ENCODE assay signal across 8 cellular contexts in genomic region chr12:120229583-120230325, GRCh38. TPM values are rescaled to one million over a fixed set of nuclear protein-coding genes. Genes with fewer than 3 reads are reported as not detected.
DNase-seq lines count a peak whose midpoint lies in the region; FAIRE-seq and TF ChIP-seq lines count a peak whose summit lies in the region.

No MANE protein-coding gene starts in this region.

- H3K9ac ChIP-seq in keratinocyte (ENCODE audit: control insufficient read depth, extremely low read depth, insufficient read depth, low read length) = peak overlapping the region; percentile 81

- peaks cover 12% of the 10 kb centered on the region for H4K20me1 ChIP-seq in keratinocyte (ENCODE audit: control insufficient read depth, extremely low read depth, insufficient read depth, low read length)

- H3K36me3 Mint-ChIP-seq in T-helper 1 cell treated with Interleukin-12 subunit alpha and Interleukin-12 subunit beta and Interleukin-4 antibody, amounts not matched to agents 30 μg/mL and 1 μg/mL, for 36 hours (ENCODE audit: low read depth) = peaks cover 13% of the 10 kb centered on the region

- peak overlapping the region; percentile 93 for H3K27ac Mint-ChIP-seq in T-helper 1 cell treated with Interleukin-12 subunit alpha and Interleukin-12 subunit beta and Interleukin-4 antibody, amounts not matched to agents 30 μg/mL and 1 μg/mL, for 36 hours

- no peaks in the 10 kb centered on the region for H3K27me3 Mint-ChIP-seq in T-helper 1 cell treated with Interleukin-12 subunit alpha and Interleukin-12 subunit beta and Interleukin-4 antibody, amounts not matched to agents 30 μg/mL and 1 μg/mL, for 36 hours (ENCODE audit: low read depth)

- no peak for TF ChIP-seq POLR2A in testis (IDR thresholded peaks at IDR 0.05)

- H3K79me2 ChIP-seq in keratinocyte (ENCODE audit: control insufficient read depth, insufficient read depth, low read length) = peaks cover 85% of the 10 kb centered on the region

- peak overlapping the region; percentile 17 for H3K4me3 Mint-ChIP-seq in T-helper 1 cell treated with Interleukin-12 subunit alpha and Interleukin-12 subunit beta and Interleukin-4 antibody, amounts not matched to agents 30 μg/mL and 1 μg/mL, for 36 hours

- peak overlapping the region in 2 of 3 experiments; percentile 42 to 59 for H3K4me3 ChIP-seq in keratinocyte (ENCODE audit: control insufficient read depth in 2 of 3, extremely low read depth in 1 of 3, insufficient read depth in 2 of 3, low read depth in 1 of 3, low read length in 3 of 3)
- H3K4me3 ChIP-seq in testis = no peak overlapping the region

- H3K27me3 ChIP-seq in keratinocyte (ENCODE audit: control insufficient read depth, extremely low read depth, insufficient read depth, low read length) (no peaks in the 10 kb centered on the region), testis (no peaks in the 10 kb centered on the region)

- 42 to 68% (median 43%) methylated on average over 11 of the region's 11 CpGs for WGBS in adipose tissue, 3 donors
- WGBS in testis, 2 donors = 60 to 69% methylated on average over 6 to 11 of the region's 11 CpGs

- peaks cover 83% of the 10 kb centered on the region for H3K4me1 Mint-ChIP-seq in T-helper 1 cell treated with Interleukin-12 subunit alpha and Interleukin-12 subunit beta and Interleukin-4 antibody, amounts not matched to agents 30 μg/mL and 1 μg/mL, for 36 hours (ENCODE audit: low read depth)

- H3K4me1 ChIP-seq in keratinocyte (ENCODE audit: control insufficient read depth, extremely low read depth, insufficient read depth, low read length) (peaks cover 98% of the 10 kb centered on the region), testis (peaks cover 94% of the 10 kb centered on the region)

- peak overlapping the region; percentile 84 for H3K4me2 ChIP-seq in keratinocyte (ENCODE audit: control insufficient read depth, extremely low read depth, insufficient read depth, low read depth, low read length)

- dilution Hi-C loops in keratinocyte (cut with MboI; ENCODE audit: extremely low pct_ligation_motif_present, low sequenced_read_pairs) = no loop called here

- intact Hi-C loops in testis (cut with DNase I; ENCODE audit: low total_unique reads) = no loop called here

- H2AFZ ChIP-seq in keratinocyte (ENCODE audit: control insufficient read depth, low read length) = no peak overlapping the region

- peaks cover 5% of the 10 kb centered on the region for H3K9me1 ChIP-seq in keratinocyte (ENCODE audit: control insufficient read depth, extremely low read depth, insufficient read depth, low read length)

- FAIRE-seq in keratinocyte (lab: Jason Lieb, UNC) = no peak

- TF ChIP-seq CTCF in keratinocyte (optimal IDR thresholded peaks at IDR 0.05 in 1 of 3, IDR thresholded peaks at IDR 0.05 in 1 of 3, conservative IDR thresholded peaks at IDR 0.05 in 1 of 3; ENCODE audit: extremely low read depth in 1 of 3, insufficient read depth in 2 of 3, low read length in 3 of 3) (no peak), testis (IDR thresholded peaks at IDR 0.05) (no peak)

- H3K36me3 ChIP-seq in keratinocyte (ENCODE audit: control insufficient read depth in 2 of 2, extremely low read depth in 1 of 2, insufficient read depth in 2 of 2, low read length in 2 of 2) (peaks cover 25 to 47% of the 10 kb centered on the region in 2 experiments), testis (ENCODE audit: low read depth, missing control alignments) (no peaks in the 10 kb centered on the region)

- H3K27ac ChIP-seq in adipose tissue (ENCODE audit: low read depth, low read length) = peak overlapping the region; percentile 83
- H3K27ac ChIP-seq in keratinocyte (ENCODE audit: control insufficient read depth, insufficient read depth, low read length) = peak overlapping the region; percentile 98
- H3K27ac ChIP-seq in testis = peak overlapping the region; percentile 67 to 81

- H3K9me3 ChIP-seq in keratinocyte (ENCODE audit: control insufficient read depth, low read depth, low read length) (no peaks in the 10 kb centered on the region), testis (no peaks in the 10 kb centered on the region)

- no peaks in the 10 kb centered on the region for H3K9me3 Mint-ChIP-seq in T-helper 1 cell treated with Interleukin-12 subunit alpha and Interleukin-12 subunit beta and Interleukin-4 antibody, amounts not matched to agents 30 μg/mL and 1 μg/mL, for 36 hours

- DNase-seq in T-helper 1 cell (no peak), keratinocyte (ENCODE audit: low read depth, low spot score) (peak; percentile 95), testis (no peak), OCI-M1 (lab: John Stamatoyannopoulos, UW) (no peak), GM19240 (ENCODE audit: insufficient read length, low spot score) (no peak)
- DNase-seq in activated effector memory CD4-positive, alpha-beta T cell treated with anti-CD3 and anti-CD28 coated beads, Interleukin-2, amount 50 U/mL, for 16 hours = no peak

RNA-seq across cellular contexts. Expression of gene RPLP0, which starts 28.8 kb away (rescaled TPM):
- 1,000 to 10,000 TPM; 3,544 to 4,823 (median 4,317) TPM for polyA plus RNA-seq in adipose tissue
- polyA plus RNA-seq in keratinocyte = 3,950 to 5,808 TPM (median 4,618 TPM) in 3 replicates
- polyA plus RNA-seq in keratinocyte (2011; ENCODE audit: low read depth) = 2,331 TPM
- 5,109 and 6,391 TPM in 2 replicates for polyA plus RNA-seq in keratinocyte (2011; cell fraction: cytosol; rRNA removed)
- 1,448 and 1,525 TPM in 2 replicates for polyA plus RNA-seq in keratinocyte (2011; cell fraction: nucleus; rRNA removed)
- 2,330 and 3,652 TPM in 2 replicates for polyA plus RNA-seq in keratinocyte (2012; ENCODE audit: low replicate concordance)
- 3,230 to 5,763 TPM (median 4,158 TPM) in 3 replicates for polyA minus RNA-seq in keratinocyte
- polyA minus RNA-seq in keratinocyte (2011; cell fraction: cytosol; rRNA and poly(A)+ RNA removed) = 2,814 TPM
- polyA minus RNA-seq in keratinocyte (2011; cell fraction: nucleus; rRNA and poly(A)+ RNA removed) = 617 and 664 TPM in 2 replicates
- 1,000 to 10,000 TPM in 1 of 2 donors, 100 to 1,000 TPM in 1; 733 to 1,607 TPM for total RNA-seq in testis
- 1,137 TPM for polyA plus RNA-seq in testis (ENCODE audit: insufficient read depth, low read depth, low replicate concordance)

RNA-seq across cellular contexts. Expression of gene GCN1, which starts 35.2 kb away (rescaled TPM):
- 10 to 100 TPM; 14.6 to 30.5 (median 19.1) TPM for polyA plus RNA-seq in adipose tissue
- 26.1 to 56.3 TPM (median 34.1 TPM) in 3 replicates for polyA plus RNA-seq in keratinocyte
- polyA plus RNA-seq in keratinocyte (2011; ENCODE audit: low read depth) = 33.4 TPM
- polyA plus RNA-seq in keratinocyte (2011; cell fraction: cytosol; rRNA removed) = 21.4 and 29.2 TPM in 2 replicates
- polyA plus RNA-seq in keratinocyte (2011; cell fraction: nucleus; rRNA removed) = 210 and 283 TPM in 2 replicates
- 24.1 and 58.8 TPM in 2 replicates for polyA plus RNA-seq in keratinocyte (2012; ENCODE audit: low replicate concordance)
- polyA minus RNA-seq in keratinocyte = 161 to 298 TPM (median 224 TPM) in 3 replicates
- 102 TPM for polyA minus RNA-seq in keratinocyte (2011; cell fraction: cytosol; rRNA and poly(A)+ RNA removed)
- polyA minus RNA-seq in keratinocyte (2011; cell fraction: nucleus; rRNA and poly(A)+ RNA removed) = 202 and 229 TPM in 2 replicates
- 100 to 1,000 TPM; 104 to 164 TPM for total RNA-seq in testis
- polyA plus RNA-seq in testis (ENCODE audit: insufficient read depth, low read depth, low replicate concordance) = 66.3 TPM

RNA-seq across cellular contexts. Expression of gene PXN, which starts 35.8 kb away (rescaled TPM):
- polyA plus RNA-seq in adipose tissue = 100 to 1,000 TPM in 1 of 3 donors, 10 to 100 TPM in 2; 24.5 to 126 (median 77.4) TPM
- polyA plus RNA-seq in keratinocyte = 98.7 to 224 TPM (median 114 TPM) in 3 replicates
- 68.4 TPM for polyA plus RNA-seq in keratinocyte (2011; ENCODE audit: low read depth)
- 160 and 207 TPM in 2 replicates for polyA plus RNA-seq in keratinocyte (2011; cell fraction: cytosol; rRNA removed)
- polyA plus RNA-seq in keratinocyte (2011; cell fraction: nucleus; rRNA removed) = 382 and 553 TPM in 2 replicates
- 102 and 393 TPM in 2 replicates for polyA plus RNA-seq in keratinocyte (2012; ENCODE audit: low replicate concordance)
- 166 to 1,266 TPM (median 204 TPM) in 3 replicates for polyA minus RNA-seq in keratinocyte
- 149 TPM for polyA minus RNA-seq in keratinocyte (2011; cell fraction: cytosol; rRNA and poly(A)+ RNA removed)
- polyA minus RNA-seq in keratinocyte (2011; cell fraction: nucleus; rRNA and poly(A)+ RNA removed) = 171 and 252 TPM in 2 replicates
- 10 to 100 TPM; 81.8 to 84.9 TPM for total RNA-seq in testis
- polyA plus RNA-seq in testis (ENCODE audit: insufficient read depth, low read depth, low replicate concordance) = 89.6 TPM

Comparison
In these comparisons a context has a peak if more than half of its experiments do, and no peak if none do; other contexts are left out.
1. H3K4me3 ChIP-seq: peak in keratinocyte (2 of 3); none in testis (0 of 2).
2. Peak in every context shown above with its lines, with median percentiles within 50 percentile points of each other: H3K27ac ChIP-seq.